In the genomic region with DNA sequence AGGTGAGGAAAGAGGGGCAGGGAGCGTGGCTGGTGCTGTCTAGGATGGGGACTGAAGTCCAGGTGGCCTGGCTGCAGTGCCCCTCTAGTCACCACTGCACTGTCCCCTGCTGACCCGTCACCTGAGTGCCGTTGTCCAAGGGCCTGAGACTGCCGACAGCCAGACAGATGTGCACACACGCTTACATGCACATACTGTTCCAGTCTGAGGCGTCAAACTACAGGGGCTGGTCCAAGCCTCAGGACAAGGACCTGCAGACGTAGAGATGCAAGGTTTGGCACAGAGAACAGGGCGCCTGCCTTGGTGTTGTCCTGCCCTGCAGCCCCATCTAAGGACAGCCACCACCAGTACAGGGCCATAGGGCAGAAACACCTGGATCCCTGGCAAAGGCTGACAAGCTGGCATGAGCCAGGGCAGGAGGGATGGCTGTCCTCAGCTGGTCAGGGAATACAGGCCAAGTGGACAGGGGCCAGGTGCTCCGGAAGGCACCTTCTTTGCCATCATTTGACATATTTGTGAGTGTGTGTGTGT, we compare ENCODE assay signal across 8 cellular contexts. TPM values are rescaled to one million over a fixed set of nuclear protein-coding genes. Genes with fewer than 3 reads are reported as not detected.
DNase-seq lines count a peak whose midpoint lies in the region; ATAC-seq and TF ChIP-seq lines count a peak whose summit lies in the region.

No MANE protein-coding gene starts in this region.

- ATAC-seq in Panc1 (peak; percentile 31), HG02981 (IDR thresholded peaks at IDR 0.05; ENCODE audit: unreplicated experiment) (no peak), GM18867 (IDR thresholded peaks at IDR 0.05; ENCODE audit: unreplicated experiment) (no peak)

- peaks cover 10 to 21% (median 20%) of the 10 kb centered on the region in 3 donors for H3K4me1 Mint-ChIP-seq in CD8-positive, alpha-beta memory T cell

- in situ Hi-C loops in Panc1 (cut with HindIII; ENCODE audit: low pct_unique_long_range_greater_than_20kb, low sequenced_read_pairs) = no loop called here

- no peak for DNase-seq in CD8-positive, alpha-beta memory T cell
- no peak for DNase-seq in Panc1 (ENCODE audit: low read depth, low spot score)
- no peak for DNase-seq in esophagus muscularis mucosa (ENCODE audit: extremely low spot score)
- no peak for DNase-seq in osteoblast (ENCODE audit: insufficient read length, low spot score, missing footprints)
- no peak for DNase-seq in DMS153 treated with DMSO at 0.1 percent for 48 hours (lab: John Stamatoyannopoulos, UW; ENCODE audit: unreplicated experiment)
- DNase-seq in HCEC 1CT = no peak

- intact Hi-C loops in Panc1 (cut with micrococcal nuclease; ENCODE audit: unreplicated experiment) = loop anchor here (5.0 kb wide), 2 partner anchors 122 to 317 kb away; no protein-coding TSS in a partner anchor
- intact Hi-C loops in esophagus muscularis mucosa (cut with DNase I) = loop anchor here (2.0 to 5.0 kb wide), 2 partner anchors 43 to 257 kb away; no protein-coding TSS in a partner anchor

- POLR2A ChIA-PET in CD8-positive, alpha-beta memory T cell (lab: Charles Lee) = no interaction called here
- POLR2A ChIA-PET in Panc1 (lab: Charles Lee) = interaction anchor here (0.6 kb wide), 1 partner anchor 48 kb away, joined by 3 read pairs; no protein-coding TSS in a partner anchor

- no peaks in the 10 kb centered on the region for H3K27me3 ChIP-seq in CD8-positive, alpha-beta memory T cell (ENCODE audit: insufficient read depth, low read length, poor library complexity, severe bottlenecking)
- H3K27me3 ChIP-seq in Panc1 (ENCODE audit: control insufficient read depth, insufficient read depth, low read length) (no peaks in the 10 kb centered on the region), esophagus muscularis mucosa (no peaks in the 10 kb centered on the region), osteoblast (ENCODE audit: insufficient read depth, low read length) (no peaks in the 10 kb centered on the region)

- no peaks in the 10 kb centered on the region for H4K20me1 ChIP-seq in osteoblast (ENCODE audit: insufficient read depth, low read length)

- no TSS peak for BruUV-seq in Panc1 (replicated peaks; lab: Mats Ljungman, UMichigan)

- H3K27ac ChIP-seq in CD8-positive, alpha-beta memory T cell (ENCODE audit: low read depth, low read length) = peak overlapping the region; percentile 64
- H3K27ac ChIP-seq in Panc1 (ENCODE audit: low read length) = peak overlapping the region; percentile 80
- peak overlapping the region; percentile 83 to 90 (median 86) for H3K27ac ChIP-seq in esophagus muscularis mucosa (replicated peaks in 1 of 4)
- H3K27ac ChIP-seq in osteoblast (ENCODE audit: low read depth, low read length) = peak overlapping the region; percentile 56

- no peak for TF ChIP-seq POLR2A in esophagus muscularis mucosa (IDR thresholded peaks at IDR 0.05; ENCODE audit: low read depth)

- no peak for TF ChIP-seq EP300 in esophagus muscularis mucosa (IDR thresholded peaks at IDR 0.05)

- 52% methylated on average over 8 of the region's 9 CpGs for WGBS in esophagus muscularis mucosa

- H3K27me3 Mint-ChIP-seq in CD8-positive, alpha-beta memory T cell = peaks cover 0 to 11% of the 10 kb centered on the region in 2 donors

- H3K79me2 ChIP-seq in osteoblast (ENCODE audit: insufficient read depth, low read length) = no peaks in the 10 kb centered on the region

- H2AFZ ChIP-seq in osteoblast (ENCODE audit: low read length) = peak overlapping the region; percentile 94

- peak overlapping the region; percentile 83 for H3K4me3 ChIP-seq in CD8-positive, alpha-beta memory T cell (ENCODE audit: low read length)
- peak overlapping the region; percentile 46 to 68 for H3K4me3 ChIP-seq in Panc1 (ENCODE audit: low read depth in 2 of 2, low read length in 2 of 2)
- peak overlapping the region; percentile 47 to 56 (median 52) for H3K4me3 ChIP-seq in esophagus muscularis mucosa
- H3K4me3 ChIP-seq in osteoblast (ENCODE audit: insufficient read depth, low read length) = peak overlapping the region; percentile 70

- H3K36me3 ChIP-seq in CD8-positive, alpha-beta memory T cell (ENCODE audit: insufficient read depth, low read length) = no peaks in the 10 kb centered on the region
- H3K36me3 ChIP-seq in Panc1 (ENCODE audit: control insufficient read depth, insufficient read depth, low read length) = no peaks in the 10 kb centered on the region
- H3K36me3 ChIP-seq in esophagus muscularis mucosa = no peaks in the 10 kb centered on the region
- no peaks in the 10 kb centered on the region for H3K36me3 ChIP-seq in osteoblast (ENCODE audit: insufficient read depth, low read length)

- H3K27ac Mint-ChIP-seq in CD8-positive, alpha-beta memory T cell = peak overlapping the region; percentile 92 to 97 (median 94)

- CTCF ChIA-PET in CD8-positive, alpha-beta memory T cell (lab: Charles Lee) = interaction anchor here (0.7 to 1.0 kb wide), 7 partner anchors 8 to 438 kb away, joined by 3 to 5 read pairs (median 4); partner anchors contain the start of gene ZNF518B
- CTCF ChIA-PET in Panc1 (lab: Charles Lee) = no interaction called here

- peak overlapping the region; percentile 88 to 92 (median 90) for H3K4me3 Mint-ChIP-seq in CD8-positive, alpha-beta memory T cell

- peaks cover 15% of the 10 kb centered on the region for H3K4me1 ChIP-seq in CD8-positive, alpha-beta memory T cell (ENCODE audit: insufficient read depth, low read length)
- H3K4me1 ChIP-seq in Panc1 (ENCODE audit: control insufficient read depth, insufficient read depth, low read length) = peaks cover 2% of the 10 kb centered on the region
- H3K4me1 ChIP-seq in esophagus muscularis mucosa = peaks cover 43 to 50% (median 47%) of the 10 kb centered on the region in 4 donors
- peaks cover 5% of the 10 kb centered on the region for H3K4me1 ChIP-seq in osteoblast (ENCODE audit: insufficient read depth, low read length)

- peak overlapping the region; percentile 79 for H3K4me2 ChIP-seq in osteoblast (ENCODE audit: insufficient read depth, low read length)

- no peak for TF ChIP-seq CTCF in Panc1 (IDR thresholded peaks at IDR 0.05)
- TF ChIP-seq CTCF in esophagus muscularis mucosa (IDR thresholded peaks at IDR 0.05) = no peak
- TF ChIP-seq CTCF in osteoblast (IDR thresholded peaks at IDR 0.05; ENCODE audit: extremely low read depth, low read depth, low read length) = no peak

- no peaks in the 10 kb centered on the region for H3K9me3 ChIP-seq in CD8-positive, alpha-beta memory T cell (ENCODE audit: low read length)
- H3K9me3 ChIP-seq in Panc1 (ENCODE audit: control insufficient read depth, insufficient read depth, low read depth, low read length) (no peaks in the 10 kb centered on the region), esophagus muscularis mucosa (no peaks in the 10 kb centered on the region), osteoblast (ENCODE audit: low read depth, low read length) (no peaks in the 10 kb centered on the region)

- no peaks in the 10 kb centered on the region for H3K36me3 Mint-ChIP-seq in CD8-positive, alpha-beta memory T cell

- H3K9me3 Mint-ChIP-seq in CD8-positive, alpha-beta memory T cell = peaks cover 0 to 2% (median 0%) of the 10 kb centered on the region in 5 donors

RNA-seq across cellular contexts. Expression of gene SLC2A9, which starts 1.7 kb away (rescaled TPM):
- 1 to 10 TPM; 3.0 to 3.1 TPM for total RNA-seq in CD8-positive, alpha-beta memory T cell
- 1.8 TPM for polyA plus RNA-seq in CD8-positive, alpha-beta memory T cell
- total RNA-seq in Panc1 (2021; ENCODE audit: unreplicated experiment) = 3.5 TPM
- polyA plus RNA-seq in Panc1 (2012; ENCODE audit: insufficient read length) = 3.5 TPM
- total RNA-seq in esophagus muscularis mucosa = 10 to 100 TPM in 1 of 4 donors, 1 to 10 TPM in 3; 5.6 to 10.5 (median 6.5) TPM
- total RNA-seq in osteoblast = 2.5 and 3.5 TPM in 2 replicates
